In the genomic region with DNA sequence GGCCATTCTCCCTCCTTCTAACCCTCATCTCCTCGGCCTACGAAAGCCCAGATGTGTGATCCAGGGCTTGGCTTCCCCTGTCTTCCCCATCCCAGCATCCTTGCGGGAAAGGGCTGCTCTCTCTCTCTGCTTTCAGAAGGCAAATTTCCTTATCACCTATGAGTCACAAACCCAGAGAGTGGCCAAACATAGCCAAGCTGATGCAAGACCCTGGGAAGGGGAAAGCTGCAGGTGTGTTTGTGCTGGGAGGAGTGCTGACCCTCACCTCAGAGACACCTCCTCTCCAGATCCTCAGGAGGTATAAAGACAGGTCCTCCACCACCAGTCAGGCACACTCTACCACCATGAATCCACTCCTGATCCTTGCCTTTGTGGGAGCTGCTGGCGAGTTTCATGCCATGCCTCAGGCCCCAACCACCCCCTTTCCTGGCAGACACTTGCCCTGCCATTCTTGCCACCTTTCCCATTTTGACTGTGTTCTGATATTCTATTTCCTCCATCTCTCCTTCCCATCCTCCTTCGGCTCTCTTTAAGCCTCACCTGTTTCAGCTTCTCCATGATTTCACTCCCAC, we compare ENCODE assay signal across 20 cellular contexts. TPM values are rescaled to one million over a fixed set of nuclear protein-coding genes. Genes with fewer than 3 reads are reported as not detected.
"Had no signal": no experiment of that assay in that cellular context is flagged by ENCODE, and none has a peak within 500 bp of the region (broad histone marks: within the 10 kb centered on the region; RNA-seq: fewer than 3 reads in every experiment).

No MANE protein-coding gene starts in this region.

- H3K27ac Mint-ChIP-seq: activated B cell treated with CpG ODN at 0.5 μM for 24 hours; activated CD4-positive, alpha-beta T cell treated with anti-CD3 and anti-CD28 coated beads, Interleukin-2, amount 10 ng/mL, durations not matched to agents 24 days and 14 days; natural killer cell treated with Interleukin-12 subunit alpha and Interleukin-12 subunit beta and Interleukin-15 and Interleukin-18, amount 100 ng/mL, for 72 hours; T-helper 17 cell had no signal

- H3K36me3 Mint-ChIP-seq: natural killer cell treated with Interleukin-12 subunit alpha and Interleukin-12 subunit beta and Interleukin-15 and Interleukin-18, amount 100 ng/mL, for 72 hours had no signal

- H3K27me3 ChIP-seq: foreskin keratinocyte, left lung had no signal

- DNase-seq: activated B cell treated with CpG ODN at 0.5 μM for 24 hours; activated CD4-positive, alpha-beta T cell treated with anti-CD3 and anti-CD28 coated beads, Interleukin-2, amount 10 ng/mL, durations not matched to agents 24 days and 14 days; activated CD8-positive, alpha-beta memory T cell treated with anti-CD3 and anti-CD28 coated beads for 24 hours; activated naive CD4-positive, alpha-beta T cell treated with Interleukin-2 at 50 U/mL for 16 hours; cerebellar nuclear complex; foreskin keratinocyte; head of caudate nucleus; left lung; occipital lobe; stimulated activated CD4-positive, alpha-beta T cell treated with anti-CD3 and anti-CD28 coated beads, Interleukin-12 subunit alpha, Interleukin-12 subunit beta, amount 100 ng/mL, for 4 hours; stimulated activated CD4-positive, alpha-beta T cell treated with anti-CD3 and anti-CD28 coated beads, Interleukin-4, amount 100 ng/mL, for 1 hour; stimulated activated CD8-positive, alpha-beta memory T cell treated with anti-CD3 and anti-CD28 coated beads, Interleukin-4, amount 100 ng/mL, for 48 hours; stimulated activated naive CD8-positive, alpha-beta T cell treated with anti-CD3 and anti-CD28 coated beads, Interleukin-15, Interleukin-2, amounts not matched to agents 100 U/mL and 50 U/mL, for 24 hours; T-helper 17 cell had no signal

- H3K4me3 ChIP-seq: left lung had no signal

- ATAC-seq: foreskin keratinocyte; left lung; natural killer cell treated with Interleukin-12 subunit alpha and Interleukin-12 subunit beta and Interleukin-15 and Interleukin-18, amount 100 ng/mL, for 72 hours; stimulated activated naive CD8-positive, alpha-beta T cell treated with anti-CD3 and anti-CD28 coated beads, Interleukin-15, Interleukin-2, amounts not matched to agents 100 U/mL and 50 U/mL, for 24 hours; T-helper 17 cell had no signal

- H3K4me3 Mint-ChIP-seq: activated B cell treated with CpG ODN at 0.5 μM for 24 hours; activated CD4-positive, alpha-beta T cell treated with anti-CD3 and anti-CD28 coated beads, Interleukin-2, amount 10 ng/mL, durations not matched to agents 24 days and 14 days; natural killer cell treated with Interleukin-12 subunit alpha and Interleukin-12 subunit beta and Interleukin-15 and Interleukin-18, amount 100 ng/mL, for 72 hours; T-helper 17 cell had no signal

- H3K27me3 Mint-ChIP-seq: activated B cell treated with CpG ODN at 0.5 μM for 24 hours; natural killer cell treated with Interleukin-12 subunit alpha and Interleukin-12 subunit beta and Interleukin-15 and Interleukin-18, amount 100 ng/mL, for 72 hours; T-helper 17 cell had no signal

- H3K9me3 ChIP-seq: left lung had no signal

- H3K27ac ChIP-seq: foreskin keratinocyte, left lung had no signal

- H3K9me3 Mint-ChIP-seq: activated B cell treated with CpG ODN at 0.5 μM for 24 hours; activated CD4-positive, alpha-beta T cell treated with anti-CD3 and anti-CD28 coated beads, Interleukin-2, amount 10 ng/mL, durations not matched to agents 24 days and 14 days; natural killer cell treated with Interleukin-12 subunit alpha and Interleukin-12 subunit beta and Interleukin-15 and Interleukin-18, amount 100 ng/mL, for 72 hours had no signal

- H3K36me3 ChIP-seq: left lung had no signal

- H3K4me1 ChIP-seq: foreskin keratinocyte, left lung had no signal

- H3K4me1 Mint-ChIP-seq: activated B cell treated with CpG ODN at 0.5 μM for 24 hours; activated CD4-positive, alpha-beta T cell treated with anti-CD3 and anti-CD28 coated beads, Interleukin-2, amount 10 ng/mL, durations not matched to agents 24 days and 14 days; T-helper 17 cell had no signal

RNA-seq across cellular contexts. Expression of a gene that starts 10.6 kb away (rescaled TPM):
- total RNA-seq: activated B cell treated with CpG ODN at 0.5 μM for 24 hours; activated CD4-positive, alpha-beta T cell treated with anti-CD3 and anti-CD28 coated beads, Interleukin-2, amount 10 ng/mL, durations not matched to agents 24 days and 14 days; dermis microvascular lymphatic vessel endothelial cell; foreskin keratinocyte; occipital lobe; pulmonary artery endothelial cell; T-helper 17 cell; temporal lobe; urinary bladder had no signal
- polyA plus RNA-seq: keratinocyte had no signal

RNA-seq across cellular contexts. Expression of a gene that starts 10.9 kb away (rescaled TPM):
- total RNA-seq: activated B cell treated with CpG ODN at 0.5 μM for 24 hours; activated CD4-positive, alpha-beta T cell treated with anti-CD3 and anti-CD28 coated beads, Interleukin-2, amount 10 ng/mL, durations not matched to agents 24 days and 14 days; dermis microvascular lymphatic vessel endothelial cell; foreskin keratinocyte; natural killer cell treated with Interleukin-12 subunit alpha and Interleukin-12 subunit beta and Interleukin-15 and Interleukin-18, amount 100 ng/mL, for 72 hours; occipital lobe; pulmonary artery endothelial cell; T-helper 17 cell; temporal lobe; urinary bladder had no signal
- polyA plus RNA-seq: foreskin keratinocyte, keratinocyte had no signal
